Comparison of ENCODE assay signal across 26 cellular contexts in the genomic region with DNA sequence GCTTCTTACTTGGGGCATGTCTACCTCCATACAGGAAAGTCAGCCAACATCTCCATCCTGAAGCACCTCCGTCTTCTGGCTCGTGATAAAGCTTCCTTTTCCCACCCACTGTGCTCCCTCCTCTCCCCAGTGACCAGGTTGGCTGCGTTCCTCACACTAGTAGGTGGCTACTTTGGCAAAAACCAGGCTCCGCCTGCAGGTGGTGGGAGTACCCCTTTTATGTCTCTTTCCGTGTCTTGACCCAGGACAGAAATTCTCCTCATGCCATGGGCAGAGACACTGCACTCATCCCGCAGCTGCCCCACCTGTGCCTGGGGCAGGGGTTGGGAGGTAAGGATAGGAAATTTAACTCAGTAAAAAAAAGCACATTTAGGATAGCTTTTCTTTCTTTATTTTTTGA. TPM values are rescaled to one million over a fixed set of nuclear protein-coding genes. Genes with fewer than 3 reads are reported as not detected.
DNase-seq lines count a peak whose midpoint lies in the region; TF ChIP-seq lines count a peak whose summit lies in the region.
"Had no signal": no experiment of that assay in that cellular context is flagged by ENCODE, and none has a peak within 500 bp of the region (broad histone marks: within the 10 kb centered on the region; RNA-seq: fewer than 3 reads in every experiment).

No MANE protein-coding gene starts in this region.

- TF ChIP-seq EP300 in esophagus muscularis mucosa (IDR thresholded peaks at IDR 0.05) = no peak

- TF ChIP-seq POLR2A in esophagus muscularis mucosa (IDR thresholded peaks at IDR 0.05; ENCODE audit: low read depth) (no peak), spleen (IDR thresholded peaks at IDR 0.05) (no peak)

- H3K9me3 ChIP-seq in esophagus muscularis mucosa (no peaks in the 10 kb centered on the region), spleen (no peaks in the 10 kb centered on the region)
- H3K9me3 ChIP-seq: BLaER1, HAP-1, Peyer's patch had no signal

- H3K36me3 ChIP-seq in H7 (replicated peaks; ENCODE audit: control insufficient read depth, insufficient read depth, low read length) (no peaks in the 10 kb centered on the region), esophagus muscularis mucosa (no peaks in the 10 kb centered on the region), mesendoderm (ENCODE audit: control insufficient read depth, insufficient read depth, low read length) (no peaks in the 10 kb centered on the region), spleen (no peaks in the 10 kb centered on the region)
- H3K36me3 ChIP-seq: BLaER1, HAP-1, Peyer's patch had no signal

- H2BK15ac ChIP-seq in mesendoderm (replicated peaks; ENCODE audit: low read depth) = no peak overlapping the region

- intact Hi-C loops in esophagus muscularis mucosa (cut with DNase I) (no loop called here), spleen (cut with DNase I; ENCODE audit: low total_unique reads) (loop anchor here (5.0 kb wide), 1 partner anchor 324 kb away; no protein-coding TSS in a partner anchor), head of caudate nucleus (cut with DNase I) (no loop called here)

- H3K79me2 ChIP-seq in mesendoderm (ENCODE audit: control insufficient read depth, insufficient read depth, low read length) = no peaks in the 10 kb centered on the region

- no peak overlapping the region for H3K18ac ChIP-seq in mesendoderm (ENCODE audit: low read length)

- H3K4me2 ChIP-seq in mesendoderm (ENCODE audit: low read length) = no peak overlapping the region
- H3K4me2 ChIP-seq: BLaER1 had no signal

- H3K4me3 ChIP-seq in H7 (ENCODE audit: insufficient read depth, low read depth, low read length) (no peak overlapping the region), esophagus muscularis mucosa (no peak overlapping the region), mesendoderm (ENCODE audit: low read length) (no peak overlapping the region), spleen (no peak overlapping the region)
- H3K4me3 ChIP-seq: BLaER1, HAP-1, K562, Peyer's patch had no signal

- no peak overlapping the region for H3K9ac ChIP-seq in mesendoderm (ENCODE audit: low read length)
- H3K9ac ChIP-seq: BLaER1 had no signal

- H3K4me1 ChIP-seq in esophagus muscularis mucosa = peaks cover 7 to 10% (median 9%) of the 10 kb centered on the region in 4 donors
- H3K4me1 ChIP-seq in mesendoderm (ENCODE audit: control insufficient read depth, low read depth, low read length) = peaks cover 2% of the 10 kb centered on the region
- H3K4me1 ChIP-seq in spleen = peaks cover 3 to 14% (median 10%) of the 10 kb centered on the region in 6 donors
- H3K4me1 ChIP-seq: BLaER1 had no signal

- H3K27me3 ChIP-seq in H7 (ENCODE audit: control insufficient read depth, insufficient read depth, low read length) = peaks cover 1% of the 10 kb centered on the region; the same call in 1 of the 2 replicates
- H3K27me3 ChIP-seq in esophagus muscularis mucosa = peaks cover 0 to 16% (median 0%) of the 10 kb centered on the region in 4 donors
- H3K27me3 ChIP-seq in mesendoderm (ENCODE audit: insufficient read depth, low read length, poor library complexity) = no peaks in the 10 kb centered on the region
- H3K27me3 ChIP-seq in spleen (replicated peaks in 1 of 7) = peaks cover 0 to 62% (median 0%) of the 10 kb centered on the region in 7 donors
- H3K27me3 ChIP-seq: Peyer's patch had no signal

- H2AK5ac ChIP-seq in mesendoderm (ENCODE audit: low read length) = no peak overlapping the region

- H3K4ac ChIP-seq in mesendoderm (ENCODE audit: low read depth, low read length) = no peak overlapping the region

- 79% methylated on average over 6 of the region's 6 CpGs for WGBS in esophagus muscularis mucosa
- no CpG with 5 or more reads among the region's 6 CpGs for WGBS in mesendoderm (ENCODE audit: extremely low coverage, insufficient coverage, low lambda C conversion rate)
- 47 to 71% (median 63%) methylated on average over 6 of the region's 6 CpGs for WGBS in spleen, 5 donors

- TF ChIP-seq CTCF in esophagus muscularis mucosa (IDR thresholded peaks at IDR 0.05) (no peak), spleen (IDR thresholded peaks at IDR 0.05 in 8 of 11, conservative IDR thresholded peaks at IDR 0.05 in 3 of 11) (no peak)

- no peak overlapping the region for H4K8ac ChIP-seq in mesendoderm (ENCODE audit: low read depth, low read length)

- no peak overlapping the region for H2BK120ac ChIP-seq in mesendoderm (ENCODE audit: low read depth, low read length)

- H4K5ac ChIP-seq in mesendoderm (ENCODE audit: low read length) = no peak overlapping the region

- no peaks in the 10 kb centered on the region for H3K79me1 ChIP-seq in mesendoderm (ENCODE audit: low read length)

- H3K27ac ChIP-seq in esophagus muscularis mucosa (replicated peaks in 1 of 4) = no peak overlapping the region
- no peak overlapping the region for H3K27ac ChIP-seq in mesendoderm (ENCODE audit: low read depth, low read length)
- H3K27ac ChIP-seq in spleen = no peak overlapping the region
- H3K27ac ChIP-seq: BLaER1, Peyer's patch had no signal

- H2BK5ac ChIP-seq in mesendoderm (ENCODE audit: low read length) = no peak overlapping the region

- peak; percentile 1 for DNase-seq in COR-L47 (lab: John Stamatoyannopoulos, UW)
- DNase-seq in H7 = peak; percentile 47
- DNase-seq in esophagus muscularis mucosa (ENCODE audit: extremely low spot score) = peak; percentile 80
- peak; percentile 64 for DNase-seq in mesendoderm
- DNase-seq in stimulated activated CD4-positive, alpha-beta T cell treated with anti-CD3 and anti-CD28 coated beads, Interleukin-2, amount 100 ng/mL, for 24 hours = no peak
- no peak for DNase-seq in spleen
- DNase-seq in head of caudate nucleus = no peak
- DNase-seq: CD4-positive, CD25-positive, alpha-beta regulatory T cell; DMS53; HFFc6; MV-4-11; NCI-H1105; NCI-H1436 treated with DMSO at 0.1 percent for 48 hours; NCI-H187 treated with DMSO at 0.1 percent for 48 hours; NCI-H2107; NCI-H446 treated with DMSO at 0.1 percent for 48 hours; NCI-H526; OCI-M1; Peyer's patch; SHP77 treated with DMSO at 0.1 percent for 48 hours; SW 1271 had no signal

- no peak overlapping the region for H3K56ac ChIP-seq in mesendoderm (ENCODE audit: low read length)

- H3K23ac ChIP-seq in mesendoderm (ENCODE audit: low read length) = no peak overlapping the region

RNA-seq across cellular contexts. Expression of a gene that starts 50.9 kb away (rescaled TPM):
- not detected in 2 replicates for total RNA-seq in H7 (2014; rRNA removed; shearing (Covaris generic))
- total RNA-seq in esophagus muscularis mucosa = 1 to 10 TPM in 1 of 4 donors, under 1 TPM in 3; 0.42 to 1.1 (median 0.92) TPM
- polyA plus RNA-seq in mesendoderm (2013, experiment 1 of 2) = 0.21 TPM
- polyA plus RNA-seq in mesendoderm (2013, experiment 2 of 2) = 0.29 TPM
- 1 to 10 TPM in 5 of 7 donors, under 1 TPM in 2; 0.74 to 2.4 (median 1.2) TPM for total RNA-seq in spleen
- 1 to 10 TPM in 1 of 3 donors, under 1 TPM in 2; 0.23 to 1.3 (median 0.33) TPM for polyA plus RNA-seq in spleen
- total RNA-seq: CD4-positive, CD25-positive, alpha-beta regulatory T cell; HFFc6; LHCN-M2; MCF 10A had no signal
- polyA plus RNA-seq: CD4-positive, CD25-positive, alpha-beta regulatory T cell; K562 had no signal

Comparison
In these comparisons a context has a peak if more than half of its experiments do, and no peak if none do; other contexts are left out.
1. DNase-seq: peak in COR-L47 (single experiment), H7 (single experiment), esophagus muscularis mucosa (single experiment) and mesendoderm (single experiment); none in stimulated activated CD4-positive, alpha-beta T cell treated with anti-CD3 and anti-CD28 coated beads, Interleukin-2, amount 100 ng/mL, for 24 hours (0 of 2), spleen (single experiment) and head of caudate nucleus (0 of 42).